In genomic region chr3:49411550-49411967, GRCh38 we compare ENCODE assay signal across 8 cellular contexts.
A peak's percentile ranks its signal among the peaks of the same experiment; 100 is the strongest.
DNase-seq lines count a peak whose midpoint lies in the region; ATAC-seq and TF ChIP-seq lines count a peak whose summit lies in the region.

No MANE protein-coding gene starts in this region.

- H3K27me3 ChIP-seq in endocrine pancreas (ENCODE audit: control insufficient read depth, insufficient read depth, low read length) (no peaks in the 10 kb centered on the region), muscle layer of colon (ENCODE audit: control insufficient read depth in 1 of 2, insufficient read depth in 2 of 2, low read length in 2 of 2) (no peaks in the 10 kb centered on the region)

- H3K27ac ChIP-seq in muscle layer of colon (ENCODE audit: low read depth, low read length) (peak overlapping the region; percentile 79), substantia nigra (ENCODE audit: low read depth, low read length, poor library complexity, severe bottlenecking) (peak overlapping the region; percentile 94)

- DNase-seq in AG10803 (ENCODE audit: low read depth) (no peak), substantia nigra (lab: John Stamatoyannopoulos, UW) (peak in 30 of 49 donors; percentile 27 to 77 (median 54)), NCI-H2081 treated with DMSO at 0.1 percent for 48 hours (lab: John Stamatoyannopoulos, UW) (no peak)
- peak; percentile 33 to 51 for DNase-seq in activated CD4-positive, alpha-beta T cell treated with anti-CD3 and anti-CD28 coated beads for 4 hours

- H3K9ac ChIP-seq in endocrine pancreas (ENCODE audit: control insufficient read depth, insufficient read depth, low read length) (peak overlapping the region; percentile 76), muscle layer of colon (ENCODE audit: low read length) (peak overlapping the region; percentile 83)

- H3K36me3 ChIP-seq in endocrine pancreas (ENCODE audit: control insufficient read depth, insufficient read depth, low read length) (no peaks in the 10 kb centered on the region), muscle layer of colon (ENCODE audit: insufficient read depth, low read length) (peaks cover 14% of the 10 kb centered on the region)

- ATAC-seq in GM19395 (IDR thresholded peaks at IDR 0.05; ENCODE audit: unreplicated experiment) (peak; percentile 27), HG03442 (IDR thresholded peaks at IDR 0.05; ENCODE audit: unreplicated experiment) (peak; percentile 19)

- no peak for TF ChIP-seq CTCF in AG10803 (conservative IDR thresholded peaks at IDR 0.05; ENCODE audit: low read length)

- peaks cover 12% of the 10 kb centered on the region for H3K4me1 ChIP-seq in endocrine pancreas (ENCODE audit: control insufficient read depth, insufficient read depth, low read length)
- H3K4me1 ChIP-seq in muscle layer of colon (ENCODE audit: insufficient read depth, low read length), result peaks cover 40% of the 10 kb centered on the region

- H3K9me3 ChIP-seq in endocrine pancreas (ENCODE audit: control insufficient read depth, low read length) (no peaks in the 10 kb centered on the region), muscle layer of colon (ENCODE audit: low read length) (no peaks in the 10 kb centered on the region)

- H3K4me3 ChIP-seq in AG10803 (ENCODE audit: low read length), result peak overlapping the region; percentile 85
- H3K4me3 ChIP-seq in endocrine pancreas (ENCODE audit: control insufficient read depth, insufficient read depth, low read length), result no peak overlapping the region
- peak overlapping the region; percentile 80 for H3K4me3 ChIP-seq in muscle layer of colon (ENCODE audit: low read depth in 1 of 2, low read length in 2 of 2)

Comparison
In these comparisons a context has a peak if more than half of its experiments do, and no peak if none do; other contexts are left out.
1. DNase-seq: peak in activated CD4-positive, alpha-beta T cell treated with anti-CD3 and anti-CD28 coated beads for 4 hours (2 of 2) and substantia nigra (30 of 49); none in AG10803 (single experiment) and NCI-H2081 treated with DMSO at 0.1 percent for 48 hours (single experiment).